1 cellular context compared by ENCODE assay signal in the genomic region with DNA sequence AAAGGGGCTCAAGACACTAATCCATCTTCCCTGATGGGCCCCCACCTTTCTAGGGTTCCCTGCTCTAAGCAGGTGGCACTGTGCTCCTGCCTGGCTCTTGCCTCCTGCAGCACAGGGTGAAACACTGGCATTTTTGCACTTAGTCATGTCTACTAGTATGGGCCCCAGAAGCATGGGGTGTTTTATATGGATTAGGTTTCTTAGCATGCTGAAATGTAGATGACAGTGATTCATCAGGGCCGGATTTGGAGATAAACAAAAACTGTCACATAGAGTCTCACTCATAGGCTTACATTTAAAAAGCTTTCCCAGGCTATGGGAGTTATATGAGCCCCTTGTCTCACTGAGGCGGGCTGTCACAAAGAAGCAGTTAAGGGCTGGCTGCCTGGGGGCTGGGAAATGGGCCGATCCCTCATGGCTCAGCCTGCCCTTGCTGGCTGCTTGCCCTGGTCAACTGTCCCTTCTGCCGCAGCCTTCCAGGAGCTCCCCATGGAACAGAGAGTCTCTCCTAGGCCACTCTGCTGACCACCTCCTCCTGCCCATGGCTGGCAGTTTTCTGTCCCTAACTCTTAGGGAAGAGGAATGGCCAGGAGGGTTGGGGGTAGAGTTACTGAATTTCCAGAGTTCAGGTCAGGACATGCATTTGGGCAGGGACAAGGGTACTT.
TF ChIP-seq lines count a peak whose summit lies in the region.

No MANE protein-coding gene starts in this region.

TF ChIP-seq in GM23338, 12 proteins besides CTCF, POLR2A, EP300 and RAD21 (continued from another document):
- TF ChIP-seq STAT1 (IDR thresholded peaks at IDR 0.05; ENCODE audit: unreplicated experiment) = no peak
- TF ChIP-seq EZH2 (IDR thresholded peaks at IDR 0.05; ENCODE audit: low read depth, unreplicated experiment) = no peak
- no peak for TF ChIP-seq CREB1 (CRISPR knock-in tag; IDR thresholded peaks at IDR 0.05; ENCODE audit: low read depth)
- TF ChIP-seq EZH2phosphoT487 (IDR thresholded peaks at IDR 0.05; ENCODE audit: unreplicated experiment) = no peak
